8 cellular contexts compared by ENCODE assay signal in the genomic region with DNA sequence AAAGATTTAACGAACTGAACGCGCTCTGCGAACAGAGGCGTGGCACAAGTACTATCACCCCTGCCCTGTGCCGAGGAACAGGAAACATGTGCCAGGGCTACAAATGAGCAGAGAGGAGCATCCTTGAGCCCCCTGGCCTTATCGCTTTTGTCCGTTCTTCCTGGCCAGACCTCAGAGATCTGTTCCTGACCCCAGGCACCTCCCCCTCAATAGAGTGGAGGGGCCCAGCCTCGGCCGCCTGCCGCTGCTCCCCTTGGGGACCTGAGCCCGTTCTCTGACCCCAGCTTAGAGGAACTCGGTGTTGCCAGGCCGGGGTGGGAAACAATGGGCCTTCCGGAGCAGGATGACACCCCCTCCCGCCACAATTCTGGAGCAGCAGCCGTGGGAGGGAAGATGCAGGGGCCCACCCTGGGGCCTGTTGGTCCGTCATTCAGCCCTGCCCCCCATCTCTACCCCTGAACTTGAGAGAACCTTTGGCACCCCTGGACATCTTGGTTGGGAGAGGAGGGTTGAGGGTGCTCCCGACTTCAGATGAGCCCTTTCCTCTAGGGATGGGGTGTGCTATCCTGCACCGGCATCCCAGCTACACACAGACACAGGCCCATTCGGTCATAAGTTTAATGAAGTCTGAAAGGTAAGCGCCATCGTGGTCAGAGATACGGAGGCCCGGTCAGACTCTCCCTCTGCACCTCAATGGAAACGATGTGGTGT. TPM values are rescaled to one million over a fixed set of nuclear protein-coding genes. Genes with fewer than 3 reads are reported as not detected.
A peak's percentile ranks its signal among the peaks of the same experiment; 100 is the strongest.
DNase-seq lines count a peak whose midpoint lies in the region; ATAC-seq lines count a peak whose summit lies in the region.

No MANE protein-coding gene starts in this region.

- no peaks in the 10 kb centered on the region for H3K9me3 Mint-ChIP-seq in activated T-cell treated with anti-CD3 and anti-CD28 coated beads, Interleukin-2, amount 50 U/mL, for 24 hours
- no peaks in the 10 kb centered on the region for H3K9me3 Mint-ChIP-seq in activated T-helper 2 cell treated with anti-CD3 and anti-CD28 coated beads, Interferon-gamma antibody, Interleukin-2, Interleukin-4, amounts not matched to agents 10 μg/mL and 5 μg/mL and 100 μg/mL, durations not matched to agents 14 hours and 24 hours and 36 hours

- no peaks in the 10 kb centered on the region for H3K27me3 ChIP-seq in MG63

- no peaks in the 10 kb centered on the region; the same call in 1 of the 2 replicates for H3K9me3 ChIP-seq in MG63

- H3K27ac Mint-ChIP-seq in activated T-cell treated with anti-CD3 and anti-CD28 coated beads, Interleukin-2, amount 50 U/mL, for 24 hours: no peak overlapping the region
- no peak overlapping the region for H3K27ac Mint-ChIP-seq in activated T-helper 2 cell treated with anti-CD3 and anti-CD28 coated beads, Interferon-gamma antibody, Interleukin-2, Interleukin-4, amounts not matched to agents 10 μg/mL and 5 μg/mL and 100 μg/mL, durations not matched to agents 14 hours and 24 hours and 36 hours

- peaks cover 40% of the 10 kb centered on the region for H3K36me3 Mint-ChIP-seq in activated T-cell treated with anti-CD3 and anti-CD28 coated beads, Interleukin-2, amount 50 U/mL, for 24 hours (ENCODE audit: low read depth)
- H3K36me3 Mint-ChIP-seq in activated T-helper 2 cell treated with anti-CD3 and anti-CD28 coated beads, Interferon-gamma antibody, Interleukin-2, Interleukin-4, amounts not matched to agents 10 μg/mL and 5 μg/mL and 100 μg/mL, durations not matched to agents 14 hours and 24 hours and 36 hours (ENCODE audit: low read depth): peaks cover 47% of the 10 kb centered on the region

- H3K4me3 ChIP-seq in MG63 (peak overlapping the region; percentile 82), iPS-11a (ENCODE audit: low read depth, low read length) (peak overlapping the region; percentile 90)

- ATAC-seq in GM18907 (IDR thresholded peaks at IDR 0.05; ENCODE audit: unreplicated experiment): no peak

- no peak overlapping the region for H3K4me3 Mint-ChIP-seq in activated T-cell treated with anti-CD3 and anti-CD28 coated beads, Interleukin-2, amount 50 U/mL, for 24 hours
- H3K4me3 Mint-ChIP-seq in activated T-helper 2 cell treated with anti-CD3 and anti-CD28 coated beads, Interferon-gamma antibody, Interleukin-2, Interleukin-4, amounts not matched to agents 10 μg/mL and 5 μg/mL and 100 μg/mL, durations not matched to agents 14 hours and 24 hours and 36 hours (ENCODE audit: low read depth): no peak overlapping the region

- no peaks in the 10 kb centered on the region for H3K27me3 Mint-ChIP-seq in activated T-cell treated with anti-CD3 and anti-CD28 coated beads, Interleukin-2, amount 50 U/mL, for 24 hours
- no peaks in the 10 kb centered on the region for H3K27me3 Mint-ChIP-seq in activated T-helper 2 cell treated with anti-CD3 and anti-CD28 coated beads, Interferon-gamma antibody, Interleukin-2, Interleukin-4, amounts not matched to agents 10 μg/mL and 5 μg/mL and 100 μg/mL, durations not matched to agents 14 hours and 24 hours and 36 hours (ENCODE audit: low read depth)

- intact Hi-C loops in activated T-helper 2 cell treated with anti-CD3 and anti-CD28 coated beads, Interferon-gamma antibody, Interleukin-2, Interleukin-4, amounts not matched to agents 10 μg/mL and 5 μg/mL and 100 μg/mL, durations not matched to agents 14 hours and 24 hours and 36 hours (cut with micrococcal nuclease): loop anchor here (2.0 to 10.0 kb wide), 3 partner anchors 59 to 199 kb away; a partner anchor contains a TSS

- peak; percentile 38 for DNase-seq in EL
- no peak for DNase-seq in MG63
- peak; percentile 62 for DNase-seq in activated T-cell treated with anti-CD3 and anti-CD28 coated beads, Interleukin-2, amount 50 U/mL, for 24 hours
- DNase-seq in stimulated activated CD4-positive, alpha-beta T cell treated with anti-CD3 and anti-CD28 coated beads, Interleukin-4, amount 100 ng/mL, for 24 hours: peak; percentile 39
- DNase-seq in activated T-helper 2 cell treated with anti-CD3 and anti-CD28 coated beads, Interferon-gamma antibody, Interleukin-2, Interleukin-4, amounts not matched to agents 10 μg/mL and 5 μg/mL and 100 μg/mL, durations not matched to agents 14 hours and 24 hours and 36 hours (ENCODE audit: low spot score): no peak
- DNase-seq in NCI-H128 (lab: John Stamatoyannopoulos, UW; ENCODE audit: unreplicated experiment): no peak

- peaks cover 39% of the 10 kb centered on the region for H3K4me1 Mint-ChIP-seq in activated T-cell treated with anti-CD3 and anti-CD28 coated beads, Interleukin-2, amount 50 U/mL, for 24 hours (ENCODE audit: low read depth)
- peaks cover 27% of the 10 kb centered on the region for H3K4me1 Mint-ChIP-seq in activated T-helper 2 cell treated with anti-CD3 and anti-CD28 coated beads, Interferon-gamma antibody, Interleukin-2, Interleukin-4, amounts not matched to agents 10 μg/mL and 5 μg/mL and 100 μg/mL, durations not matched to agents 14 hours and 24 hours and 36 hours (ENCODE audit: low read depth)

- peaks cover 54% of the 10 kb centered on the region for H3K36me3 ChIP-seq in MG63

RNA-seq across cellular contexts. Expression of a gene that starts 1.1 kb away (rescaled TPM):
- 74.9 and 264 TPM in 2 replicates for total RNA-seq in MG63 (2014; rRNA removed; shearing (Covaris generic); ENCODE audit: low replicate concordance)
- 52.6 and 53.0 TPM in 2 replicates for total RNA-seq in activated T-helper 2 cell treated with anti-CD3 and anti-CD28 coated beads, Interferon-gamma antibody, Interleukin-2, Interleukin-4, amounts not matched to agents 10 μg/mL and 5 μg/mL and 100 μg/mL, durations not matched to agents 14 hours and 24 hours and 36 hours

RNA-seq across cellular contexts. Expression of a gene that starts 1.4 kb away (rescaled TPM):
- not detected in 2 replicates for total RNA-seq in MG63 (2014; rRNA removed; shearing (Covaris generic); ENCODE audit: low replicate concordance)
- 4.1 and 6.1 TPM in 2 replicates for total RNA-seq in activated T-helper 2 cell treated with anti-CD3 and anti-CD28 coated beads, Interferon-gamma antibody, Interleukin-2, Interleukin-4, amounts not matched to agents 10 μg/mL and 5 μg/mL and 100 μg/mL, durations not matched to agents 14 hours and 24 hours and 36 hours

RNA-seq across cellular contexts. Expression of a gene that starts 1.6 kb away (rescaled TPM):
- 18.2 and 38.2 TPM in 2 replicates for total RNA-seq in MG63 (2014; rRNA removed; shearing (Covaris generic); ENCODE audit: low replicate concordance)
- total RNA-seq in activated T-helper 2 cell treated with anti-CD3 and anti-CD28 coated beads, Interferon-gamma antibody, Interleukin-2, Interleukin-4, amounts not matched to agents 10 μg/mL and 5 μg/mL and 100 μg/mL, durations not matched to agents 14 hours and 24 hours and 36 hours: 8.8 and 10.5 TPM in 2 replicates

RNA-seq across cellular contexts. Expression of a gene that starts 22.2 kb away (rescaled TPM):
- 0.07 and 0.20 TPM in 2 replicates for total RNA-seq in MG63 (2014; rRNA removed; shearing (Covaris generic); ENCODE audit: low replicate concordance)
- total RNA-seq in activated T-helper 2 cell treated with anti-CD3 and anti-CD28 coated beads, Interferon-gamma antibody, Interleukin-2, Interleukin-4, amounts not matched to agents 10 μg/mL and 5 μg/mL and 100 μg/mL, durations not matched to agents 14 hours and 24 hours and 36 hours: 96.0 and 99.6 TPM in 2 replicates

RNA-seq across cellular contexts. Expression of a gene that starts 32.4 kb away (rescaled TPM):
- 49.6 and 51.1 TPM in 2 replicates for total RNA-seq in MG63 (2014; rRNA removed; shearing (Covaris generic); ENCODE audit: low replicate concordance)
- total RNA-seq in activated T-helper 2 cell treated with anti-CD3 and anti-CD28 coated beads, Interferon-gamma antibody, Interleukin-2, Interleukin-4, amounts not matched to agents 10 μg/mL and 5 μg/mL and 100 μg/mL, durations not matched to agents 14 hours and 24 hours and 36 hours: 158 and 164 TPM in 2 replicates

Comparison
In these comparisons a context has a peak if more than half of its experiments do, and no peak if none do; other contexts are left out.
1. DNase-seq: peak in EL (single experiment), activated T-cell treated with anti-CD3 and anti-CD28 coated beads, Interleukin-2, amount 50 U/mL, for 24 hours (single experiment) and stimulated activated CD4-positive, alpha-beta T cell treated with anti-CD3 and anti-CD28 coated beads, Interleukin-4, amount 100 ng/mL, for 24 hours (single experiment); none in MG63 (single experiment), activated T-helper 2 cell treated with anti-CD3 and anti-CD28 coated beads, Interferon-gamma antibody, Interleukin-2, Interleukin-4, amounts not matched to agents 10 μg/mL and 5 μg/mL and 100 μg/mL, durations not matched to agents 14 hours and 24 hours and 36 hours (single experiment) and NCI-H128 (single experiment).